ENCODE assay signal across 9 cellular contexts in genomic region chr1:46522184-46522968, GRCh38. TPM values are rescaled to one million over a fixed set of nuclear protein-coding genes. Genes with fewer than 3 reads are reported as not detected.
DNase-seq lines count a peak whose midpoint lies in the region; ATAC-seq and TF ChIP-seq lines count a peak whose summit lies in the region.
"Had no signal": no experiment of that assay in that cellular context is flagged by ENCODE, and none has a peak within 500 bp of the region (broad histone marks: within the 10 kb centered on the region; RNA-seq: fewer than 3 reads in every experiment).

No MANE protein-coding gene starts in this region.

- no peak overlapping the region for H3K27ac Mint-ChIP-seq in glutamatergic neuron (ENCODE audit: unreplicated experiment)
- H3K27ac Mint-ChIP-seq: nephron had no signal

- H3K9me3 ChIP-seq in mucosa of descending colon, result no peaks in the 10 kb centered on the region

- peaks cover 36% of the 10 kb centered on the region for H3K27me3 ChIP-seq in brain microvascular endothelial cell (replicated peaks)

- TF ChIP-seq CTCF in brain microvascular endothelial cell (IDR thresholded peaks at IDR 0.05; ENCODE audit: low read depth, low read length, missing control alignments) (no peak), mucosa of descending colon (IDR thresholded peaks at IDR 0.05) (no peak), glutamatergic neuron (IDR thresholded peaks at IDR 0.05; ENCODE audit: partially characterized antibody, unreplicated experiment) (no peak)

- H3K27ac ChIP-seq in brain microvascular endothelial cell, result peak overlapping the region; percentile 20

- in situ Hi-C loops in brain microvascular endothelial cell (cut with HindIII; ENCODE audit: low pct_ligation_motif_present, low sequenced_read_pairs), result no loop called here

- H3K27me3 Mint-ChIP-seq in glutamatergic neuron (ENCODE audit: unreplicated experiment), result peaks cover 15% of the 10 kb centered on the region

- no peaks in the 10 kb centered on the region for H3K4me1 ChIP-seq in mucosa of descending colon (ENCODE audit: low read depth)

- DNase-seq in activated naive CD4-positive, alpha-beta T cell treated with Interleukin-2 at 50 U/mL for 16 hours, result peak; percentile 54
- no peak for DNase-seq in activated naive CD4-positive, alpha-beta T cell treated with anti-CD3 and anti-CD28 coated beads, Interleukin-2, amount 50 U/mL, for 16 hours
- DNase-seq in NCI-H2107 treated with DMSO at 0.1 percent for 48 hours (lab: John Stamatoyannopoulos, UW; ENCODE audit: unreplicated experiment) (peak; percentile 84), brain microvascular endothelial cell (peak; percentile 73), mucosa of descending colon (peak in 1 of 3 donors; percentile 37), islet precursor cell (no peak), glutamatergic neuron (no peak)

- peaks cover 3% of the 10 kb centered on the region for H3K4me1 Mint-ChIP-seq in glutamatergic neuron (ENCODE audit: low read depth, unreplicated experiment)

- H3K36me3 ChIP-seq in brain microvascular endothelial cell (replicated peaks) (no peaks in the 10 kb centered on the region), mucosa of descending colon (ENCODE audit: low read depth) (no peaks in the 10 kb centered on the region)

- intact Hi-C loops in mucosa of descending colon (cut with DNase I, micrococcal nuclease), result loop anchor here in 1 of 2 donors (10.0 kb wide), 1 partner anchor 48 kb away; no protein-coding TSS in a partner anchor

- no peak overlapping the region for H3K4me3 ChIP-seq in brain microvascular endothelial cell (ENCODE audit: low read depth, low read length)
- no peak overlapping the region for H3K4me3 ChIP-seq in mucosa of descending colon

- no peaks in the 10 kb centered on the region for H3K9me3 Mint-ChIP-seq in glutamatergic neuron (ENCODE audit: unreplicated experiment)
- H3K9me3 Mint-ChIP-seq: nephron had no signal

- H3K4me3 Mint-ChIP-seq in glutamatergic neuron (ENCODE audit: unreplicated experiment), result no peak overlapping the region
- H3K4me3 Mint-ChIP-seq: nephron had no signal

- peak; percentile 20 for ATAC-seq in mucosa of descending colon
- no peak for ATAC-seq in HG02973 (IDR thresholded peaks at IDR 0.05; ENCODE audit: unreplicated experiment)

- H3K36me3 Mint-ChIP-seq in glutamatergic neuron (ENCODE audit: unreplicated experiment), result no peaks in the 10 kb centered on the region

RNA-seq across cellular contexts. Expression of gene KNCN, which starts 29.1 kb away (rescaled TPM):
- total RNA-seq in mucosa of descending colon (not detected), glutamatergic neuron (ENCODE audit: unreplicated experiment) (not detected)

RNA-seq across cellular contexts. Expression of gene DMBX1, which starts 32.7 kb away (rescaled TPM):
- not detected for total RNA-seq in mucosa of descending colon
- total RNA-seq in glutamatergic neuron (ENCODE audit: unreplicated experiment), result not detected

Comparison
In these comparisons a context has a peak if more than half of its experiments do, and no peak if none do; other contexts are left out.
1. DNase-seq: peak in activated naive CD4-positive, alpha-beta T cell treated with Interleukin-2 at 50 U/mL for 16 hours (single experiment), NCI-H2107 treated with DMSO at 0.1 percent for 48 hours (single experiment) and brain microvascular endothelial cell (single experiment); none in activated naive CD4-positive, alpha-beta T cell treated with anti-CD3 and anti-CD28 coated beads, Interleukin-2, amount 50 U/mL, for 16 hours (single experiment), islet precursor cell (single experiment) and glutamatergic neuron (single experiment).